ENCODE assay signal across 23 cellular contexts in genomic region chr13:32846020-32846451, GRCh38.
A peak's percentile ranks its signal among the peaks of the same experiment; 100 is the strongest.
DNase-seq lines count a peak whose midpoint lies in the region; ATAC-seq and TF ChIP-seq lines count a peak whose summit lies in the region.
"Had no signal": no experiment of that assay in that cellular context is flagged by ENCODE, and none has a peak within 500 bp of the region (broad histone marks: within the 10 kb centered on the region; RNA-seq: fewer than 3 reads in every experiment).

No MANE protein-coding gene starts in this region.

- H3K9me2 ChIP-seq in GM23338 (ENCODE audit: insufficient read depth): no peaks in the 10 kb centered on the region

- H3K4me1 Mint-ChIP-seq in activated CD4-positive, alpha-beta T cell treated with anti-CD3 and anti-CD28 coated beads, Interleukin-2, amount 10 ng/mL, durations not matched to agents 24 days and 14 days: peaks cover 6% of the 10 kb centered on the region
- H3K4me1 Mint-ChIP-seq in GM23338 (peaks cover 20% of the 10 kb centered on the region), endodermal cell (peaks cover 8% of the 10 kb centered on the region)
- H3K4me1 Mint-ChIP-seq in effector memory CD8-positive, alpha-beta T cell (ENCODE audit: low read depth in 2 of 2): no peaks in the 10 kb centered on the region
- H3K4me1 Mint-ChIP-seq: CD4-positive, CD25-positive, alpha-beta regulatory T cell had no signal

- no peak overlapping the region for H3K4me3 Mint-ChIP-seq in activated CD4-positive, alpha-beta T cell treated with anti-CD3 and anti-CD28 coated beads, Interleukin-2, amount 10 ng/mL, durations not matched to agents 24 days and 14 days
- H3K4me3 Mint-ChIP-seq in GM23338: no peak overlapping the region
- no peak overlapping the region for H3K4me3 Mint-ChIP-seq in endodermal cell
- H3K4me3 Mint-ChIP-seq in effector memory CD8-positive, alpha-beta T cell: no peak overlapping the region
- H3K4me3 Mint-ChIP-seq: activated CD8-positive, alpha-beta memory T cell treated with anti-CD3 and anti-CD28 coated beads, Interleukin-2, amount 10 ng/mL, durations not matched to agents 7 days and 5 days; CD4-positive, CD25-positive, alpha-beta regulatory T cell; naive B cell; WTC11 had no signal

- TF ChIP-seq POLR2A in breast epithelium (IDR thresholded peaks at IDR 0.05): no peak

- H3F3A ChIP-seq in GM23338 (replicated peaks; ENCODE audit: low read depth): no peaks in the 10 kb centered on the region

- no peak for ATAC-seq in GM23338
- no peak for ATAC-seq in effector memory CD8-positive, alpha-beta T cell (replicated peaks)
- ATAC-seq: activated CD8-positive, alpha-beta memory T cell treated with anti-CD3 and anti-CD28 coated beads, Interleukin-2, amount 10 ng/mL, durations not matched to agents 7 days and 5 days; HepG2; right lobe of liver had no signal

- TF ChIP-seq CTCF in GM23338 (conservative IDR thresholded peaks at IDR 0.05; ENCODE audit: low read depth in 2 of 2): no peak
- TF ChIP-seq CTCF in OCI-LY3 (IDR thresholded peaks at IDR 0.05; ENCODE audit: low read depth, low read length): no peak
- TF ChIP-seq CTCF in endodermal cell (conservative IDR thresholded peaks at IDR 0.05): no peak
- TF ChIP-seq CTCF in breast epithelium (IDR thresholded peaks at IDR 0.05): no peak

- 0 out of 2 replicates have a peak, but pooled peaks cover 6% of the 10 kb centered on the region for H3K9me3 ChIP-seq in OCI-LY3 (ENCODE audit: insufficient read depth, low read length)
- no peaks in the 10 kb centered on the region for H3K9me3 ChIP-seq in endodermal cell (ENCODE audit: control insufficient read depth, low read length)
- H3K9me3 ChIP-seq in breast epithelium: no peaks in the 10 kb centered on the region
- H3K9me3 ChIP-seq: ovary, right lobe of liver, transverse colon had no signal

- H3K4me1 ChIP-seq in GM23338 (ENCODE audit: insufficient read depth): peaks cover 11% of the 10 kb centered on the region
- peaks cover 15% of the 10 kb centered on the region for H3K4me1 ChIP-seq in OCI-LY3 (ENCODE audit: low read length)
- no peaks in the 10 kb centered on the region for H3K4me1 ChIP-seq in endodermal cell (ENCODE audit: control insufficient read depth, insufficient read depth, low read length)
- H3K4me1 ChIP-seq in breast epithelium: no peaks in the 10 kb centered on the region
- H3K4me1 ChIP-seq: right lobe of liver had no signal

- H3K36me3 Mint-ChIP-seq in activated CD4-positive, alpha-beta T cell treated with anti-CD3 and anti-CD28 coated beads, Interleukin-2, amount 10 ng/mL, durations not matched to agents 24 days and 14 days (ENCODE audit: low read depth): peaks cover 2% of the 10 kb centered on the region
- H3K36me3 Mint-ChIP-seq in GM23338 (ENCODE audit: low read depth) (peaks cover 3% of the 10 kb centered on the region; the same call in 1 of the 3 replicates), endodermal cell (ENCODE audit: low read depth) (no peaks in the 10 kb centered on the region)
- no peaks in the 10 kb centered on the region for H3K36me3 Mint-ChIP-seq in effector memory CD8-positive, alpha-beta T cell (ENCODE audit: insufficient read depth)
- H3K36me3 Mint-ChIP-seq: CD4-positive, CD25-positive, alpha-beta regulatory T cell had no signal

- H3K4me2 ChIP-seq in GM23338: peak overlapping the region; percentile 64
- H3K4me2 ChIP-seq in OCI-LY3 (ENCODE audit: low read length): peak overlapping the region; percentile 39

- H3K9ac ChIP-seq in OCI-LY3 (ENCODE audit: low read length) (no peak overlapping the region), endodermal cell (ENCODE audit: extremely low read depth, low read length, poor library complexity, severe bottlenecking) (no peak overlapping the region)

- H2AFZ ChIP-seq in GM23338 (peak overlapping the region; percentile 88), OCI-LY3 (ENCODE audit: low read depth, low read length) (no peak overlapping the region)

- no peak for DNase-seq in activated CD4-positive, alpha-beta T cell treated with anti-CD3 and anti-CD28 coated beads, Interleukin-2, amount 10 ng/mL, durations not matched to agents 24 days and 14 days
- no peak for DNase-seq in activated CD4-positive, alpha-beta T cell treated with anti-CD3 and anti-CD28 coated beads for 4 hours
- DNase-seq in GM23338 (ENCODE audit: low spot score) (no peak), endodermal cell (peak; percentile 34), hepatic stellate cell (ENCODE audit: low spot score) (no peak), breast epithelium (ENCODE audit: low spot score in 2 of 2) (no peak)
- no peak for DNase-seq in effector memory CD8-positive, alpha-beta T cell
- DNase-seq: activated CD8-positive, alpha-beta memory T cell treated with anti-CD3 and anti-CD28 coated beads, Interleukin-2, amount 10 ng/mL, durations not matched to agents 7 days and 5 days; activated effector memory CD4-positive, alpha-beta T cell treated with anti-CD3 and anti-CD28 coated beads, Interleukin-2, amount 50 U/mL, for 16 hours; aorta; CD4-positive, CD25-positive, alpha-beta regulatory T cell; mesenchymal stem cell; naive B cell; NCI-H1436 treated with DMSO at 0.1 percent for 48 hours; NCI-H82; ovary; right lobe of liver; SJCRH30; stimulated activated naive CD4-positive, alpha-beta T cell; transverse colon had no signal

- H3K27me3 ChIP-seq in GM23338 (ENCODE audit: insufficient read depth): no peaks in the 10 kb centered on the region
- H3K27me3 ChIP-seq in OCI-LY3 (ENCODE audit: low read depth, low read length): peaks cover 60% of the 10 kb centered on the region
- H3K27me3 ChIP-seq in endodermal cell (ENCODE audit: control insufficient read depth, insufficient read depth, low read length, poor library complexity, severe bottlenecking): no peaks in the 10 kb centered on the region
- no peaks in the 10 kb centered on the region for H3K27me3 ChIP-seq in breast epithelium
- H3K27me3 ChIP-seq: ovary, right lobe of liver, SJCRH30, transverse colon had no signal

- no peak overlapping the region for H3K27ac ChIP-seq in GM23338 (ENCODE audit: low read depth)
- no peak overlapping the region for H3K27ac ChIP-seq in OCI-LY3 (ENCODE audit: low read length)
- no peak overlapping the region for H3K27ac ChIP-seq in endodermal cell (ENCODE audit: low read depth, low read length)
- no peak overlapping the region for H3K27ac ChIP-seq in breast epithelium
- H3K27ac ChIP-seq: ovary, right lobe of liver, SJCRH30, transverse colon had no signal

- no peaks in the 10 kb centered on the region for H3K36me3 ChIP-seq in GM23338 (ENCODE audit: insufficient read depth)
- peaks cover 5% of the 10 kb centered on the region for H3K36me3 ChIP-seq in OCI-LY3 (replicated peaks; ENCODE audit: low read depth, low read length)
- no peaks in the 10 kb centered on the region for H3K36me3 ChIP-seq in endodermal cell (ENCODE audit: control insufficient read depth, insufficient read depth, low read length)
- H3K36me3 ChIP-seq in breast epithelium: no peaks in the 10 kb centered on the region
- H3K36me3 ChIP-seq: ovary, right lobe of liver, SJCRH30, transverse colon had no signal

- H3K79me2 ChIP-seq in GM23338 (replicated peaks; ENCODE audit: insufficient read depth) (no peaks in the 10 kb centered on the region), OCI-LY3 (ENCODE audit: low read length) (no peaks in the 10 kb centered on the region)

- H3K27ac Mint-ChIP-seq in activated CD4-positive, alpha-beta T cell treated with anti-CD3 and anti-CD28 coated beads, Interleukin-2, amount 10 ng/mL, durations not matched to agents 24 days and 14 days: peak overlapping the region; percentile 14
- H3K27ac Mint-ChIP-seq in GM23338: no peak overlapping the region
- H3K27ac Mint-ChIP-seq in endodermal cell: no peak overlapping the region
- H3K27ac Mint-ChIP-seq in effector memory CD8-positive, alpha-beta T cell: no peak overlapping the region
- H3K27ac Mint-ChIP-seq: activated CD8-positive, alpha-beta memory T cell treated with anti-CD3 and anti-CD28 coated beads, Interleukin-2, amount 10 ng/mL, durations not matched to agents 7 days and 5 days; CD4-positive, CD25-positive, alpha-beta regulatory T cell; naive B cell; WTC11 had no signal

- H3K4me3 ChIP-seq in GM23338 (no peak overlapping the region), OCI-LY3 (ENCODE audit: low read length) (no peak overlapping the region), endodermal cell (ENCODE audit: low read length) (no peak overlapping the region), breast epithelium (no peak overlapping the region)
- H3K4me3 ChIP-seq: ovary, right lobe of liver, SJCRH30, transverse colon had no signal

- H4K20me1 ChIP-seq in GM23338 (replicated peaks; ENCODE audit: insufficient read depth) (no peaks in the 10 kb centered on the region), OCI-LY3 (ENCODE audit: insufficient read depth, low read length) (no peaks in the 10 kb centered on the region)

- H3K27me3 Mint-ChIP-seq in activated CD4-positive, alpha-beta T cell treated with anti-CD3 and anti-CD28 coated beads, Interleukin-2, amount 10 ng/mL, durations not matched to agents 24 days and 14 days: peaks cover 2% of the 10 kb centered on the region
- H3K27me3 Mint-ChIP-seq in GM23338 (ENCODE audit: insufficient read depth, low read depth, poor library complexity) (peaks cover 12% of the 10 kb centered on the region), endodermal cell (ENCODE audit: insufficient read depth) (peaks cover 3% of the 10 kb centered on the region)
- H3K27me3 Mint-ChIP-seq in effector memory CD8-positive, alpha-beta T cell: peaks cover 25 to 41% of the 10 kb centered on the region in 2 donors
- H3K27me3 Mint-ChIP-seq: CD4-positive, CD25-positive, alpha-beta regulatory T cell had no signal

- peaks cover 6% of the 10 kb centered on the region for H3K9me3 Mint-ChIP-seq in activated CD4-positive, alpha-beta T cell treated with anti-CD3 and anti-CD28 coated beads, Interleukin-2, amount 10 ng/mL, durations not matched to agents 24 days and 14 days
- peaks cover 14% of the 10 kb centered on the region for H3K9me3 Mint-ChIP-seq in GM23338
- H3K9me3 Mint-ChIP-seq in endodermal cell: peaks cover 19% of the 10 kb centered on the region
- H3K9me3 Mint-ChIP-seq in effector memory CD8-positive, alpha-beta T cell: no peaks in the 10 kb centered on the region
- H3K9me3 Mint-ChIP-seq: CD4-positive, CD25-positive, alpha-beta regulatory T cell had no signal

- 68 to 88% methylated on average over 3 to 5 of the region's 5 CpGs for WGBS in endodermal cell (ENCODE audit: insufficient coverage in 1 of 2, insufficient read length in 1 of 2), 2 experiments

- intact Hi-C loops in activated CD4-positive, alpha-beta T cell treated with anti-CD3 and anti-CD28 coated beads, Interleukin-2, amount 10 ng/mL, durations not matched to agents 24 days and 14 days (cut with micrococcal nuclease): loop anchor here (5.0 kb wide), 1 partner anchor 54 kb away; no protein-coding TSS in a partner anchor
- intact Hi-C loops in breast epithelium (cut with DNase I; ENCODE audit: low total_unique reads): no loop called here

TF ChIP-seq in GM23338, 12 proteins besides CTCF, POLR2A, EP300 and RAD21 (continues in another document):
- TF ChIP-seq ZNF114 (CRISPR knock-in tag; IDR thresholded peaks at IDR 0.05): no peak
- no peak for TF ChIP-seq CREB1 (CRISPR knock-in tag; IDR thresholded peaks at IDR 0.05; ENCODE audit: low read depth)
- TF ChIP-seq STAT1 (IDR thresholded peaks at IDR 0.05; ENCODE audit: unreplicated experiment): no peak
